Comparison of ENCODE assay signal across 1 cellular context in the genomic region with DNA sequence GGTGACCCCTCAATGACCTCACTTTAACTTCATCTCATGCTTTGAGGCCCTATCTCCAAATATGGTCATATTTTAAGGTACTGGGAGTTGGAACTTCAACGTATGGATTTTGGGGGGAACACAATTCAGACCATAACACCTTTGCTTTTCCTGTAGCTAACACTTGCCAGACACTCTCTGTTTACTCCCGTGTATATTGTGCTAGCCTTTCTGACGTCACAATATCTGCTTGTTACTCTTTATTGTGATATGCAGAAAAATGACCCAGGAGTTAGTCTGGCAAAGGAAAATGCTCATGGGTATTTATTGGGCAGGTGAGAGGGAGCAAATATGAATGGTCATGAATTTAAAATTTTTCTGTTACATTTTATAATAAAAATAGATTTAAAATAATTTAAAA.
TF ChIP-seq lines count a peak whose summit lies in the region.

No MANE protein-coding gene starts in this region.

TF ChIP-seq in GM23338, 12 proteins besides CTCF, POLR2A, EP300 and RAD21 (continued from another document):
- TF ChIP-seq EZH2phosphoT487 (IDR thresholded peaks at IDR 0.05; ENCODE audit: unreplicated experiment) (no peak), POLR2AphosphoS5 (IDR thresholded peaks at IDR 0.05; ENCODE audit: low read depth) (no peak)
